ENCODE assay signal across 8 cellular contexts in the genomic region with DNA sequence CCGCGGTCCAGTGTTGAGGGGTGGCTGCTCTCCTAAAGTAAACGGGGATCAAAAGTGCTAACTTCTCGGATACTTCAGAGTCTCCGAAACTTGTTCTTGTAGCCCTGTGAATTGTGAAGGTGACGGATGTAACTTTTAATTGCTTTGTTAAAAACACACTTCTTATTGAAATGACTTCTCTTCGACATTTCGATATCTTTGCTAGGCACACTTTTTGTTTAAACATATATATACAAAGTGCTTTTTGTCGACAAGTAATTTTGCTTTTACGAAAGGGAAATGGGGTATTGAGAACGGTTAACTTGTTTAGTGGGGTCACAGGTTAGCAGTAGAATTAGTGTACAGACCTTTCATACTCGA. TPM values are rescaled to one million over a fixed set of nuclear protein-coding genes. Genes with fewer than 3 reads are reported as not detected.
A peak's percentile ranks its signal among the peaks of the same experiment; 100 is the strongest.
DNase-seq lines count a peak whose midpoint lies in the region; ATAC-seq, FAIRE-seq and TF ChIP-seq lines count a peak whose summit lies in the region.

No MANE protein-coding gene starts in this region.

- H3K9ac ChIP-seq in PC-3 (ENCODE audit: low read length) (peak overlapping the region; percentile 93), parathyroid adenoma (peak overlapping the region; percentile 98)

- no peaks in the 10 kb centered on the region for H3K9me3 ChIP-seq in PC-3 (ENCODE audit: low read length)
- H3K9me3 ChIP-seq in parathyroid adenoma (ENCODE audit: control insufficient read depth, low read length): no peaks in the 10 kb centered on the region

- intact Hi-C loops in PC-3 (cut with micrococcal nuclease): loop anchor here (1.0 kb wide), 1 partner anchor 177 kb away; no protein-coding TSS in a partner anchor

- POLR2A ChIA-PET in PC-3 (lab: Charles Lee; ENCODE audit: unreplicated experiment): interaction anchor here (0.6 kb wide), 1 partner anchor 84 kb away, joined by 8 read pairs; no protein-coding TSS in a partner anchor

- H3F3A ChIP-seq in PC-3 (ENCODE audit: low read length, unreplicated experiment): no peaks in the 10 kb centered on the region

- H2AFZ ChIP-seq in PC-3 (ENCODE audit: low read length): peak overlapping the region; percentile 84
- H2AFZ ChIP-seq in parathyroid adenoma: peak overlapping the region; percentile 94

- no peaks in the 10 kb centered on the region for H3K9me2 ChIP-seq in PC-3 (replicated peaks; ENCODE audit: low read length)

- H3K27me3 ChIP-seq in PC-3 (ENCODE audit: low read length) (no peaks in the 10 kb centered on the region), parathyroid adenoma (ENCODE audit: control insufficient read depth, insufficient read depth, low read length) (no peaks in the 10 kb centered on the region)

- H4K20me1 ChIP-seq in PC-3 (ENCODE audit: low read length): no peaks in the 10 kb centered on the region

- no peak for TF ChIP-seq CTCF in PC-3 (conservative IDR thresholded peaks at IDR 0.05; ENCODE audit: low read depth, low read length)
- TF ChIP-seq CTCF in epithelial cell of esophagus (IDR thresholded peaks at IDR 0.05; ENCODE audit: insufficient read depth, low read depth, low read length, missing control alignments): no peak
- no peak for TF ChIP-seq CTCF in parathyroid adenoma (IDR thresholded peaks at IDR 0.05)

- ATAC-seq in PC-3 (no peak), GM21367 (IDR thresholded peaks at IDR 0.05; ENCODE audit: unreplicated experiment) (no peak), HG03520 (IDR thresholded peaks at IDR 0.05; ENCODE audit: unreplicated experiment) (no peak)

- FAIRE-seq in RCC 7860 (lab: Jason Lieb, UNC): no peak

- H3K4me2 ChIP-seq in PC-3 (ENCODE audit: low read length): peak overlapping the region; percentile 85
- peak overlapping the region; percentile 87 for H3K4me2 ChIP-seq in parathyroid adenoma (ENCODE audit: low read length)

- H3K4me1 ChIP-seq in PC-3 (ENCODE audit: insufficient read depth, low read length) (peaks cover 10% of the 10 kb centered on the region), parathyroid adenoma (peaks cover 6% of the 10 kb centered on the region)

- no TSS peak for BruUV-seq in PC-3 (replicated peaks; lab: Mats Ljungman, UMichigan)

- DNase-seq in DMS79 treated with DMSO at 0.1 percent for 48 hours (lab: John Stamatoyannopoulos, UW) (peak; percentile 47), DMS79 (lab: John Stamatoyannopoulos, UW) (no peak), PC-3 (no peak), epithelial cell of esophagus (ENCODE audit: low read depth) (no peak), RCC 7860 (ENCODE audit: low spot score) (no peak)

- H3K79me2 ChIP-seq in PC-3 (ENCODE audit: low read length) (peaks cover 38% of the 10 kb centered on the region), parathyroid adenoma (peaks cover 23% of the 10 kb centered on the region)

- no peaks in the 10 kb centered on the region for H3K36me3 ChIP-seq in PC-3 (ENCODE audit: low read depth, low read length)
- H3K36me3 ChIP-seq in parathyroid adenoma (ENCODE audit: control insufficient read depth, insufficient read depth, low read length): no peaks in the 10 kb centered on the region

- CTCF ChIA-PET in PC-3 (lab: Charles Lee): no interaction called here

- H3K27ac ChIP-seq in PC-3 (ENCODE audit: low read length) (0 out of 2 replicates have a peak overlapping the region, but pooled peaks have one; percentile 12), parathyroid adenoma (peak overlapping the region; percentile 80)

- H3K4me3 ChIP-seq in PC-3 (ENCODE audit: low read length) (peak overlapping the region; percentile 87), epithelial cell of esophagus (ENCODE audit: low read length) (peak overlapping the region; percentile 79), parathyroid adenoma (ENCODE audit: low read depth, low read length) (peak overlapping the region; percentile 79)

RNA-seq across cellular contexts. Expression of a gene that starts 0.6 kb away (rescaled TPM):
- total RNA-seq in PC-3 (2014; rRNA removed): 15.6 and 16.0 TPM in 2 replicates
